ENCODE assay signal across 8 cellular contexts in the genomic region with DNA sequence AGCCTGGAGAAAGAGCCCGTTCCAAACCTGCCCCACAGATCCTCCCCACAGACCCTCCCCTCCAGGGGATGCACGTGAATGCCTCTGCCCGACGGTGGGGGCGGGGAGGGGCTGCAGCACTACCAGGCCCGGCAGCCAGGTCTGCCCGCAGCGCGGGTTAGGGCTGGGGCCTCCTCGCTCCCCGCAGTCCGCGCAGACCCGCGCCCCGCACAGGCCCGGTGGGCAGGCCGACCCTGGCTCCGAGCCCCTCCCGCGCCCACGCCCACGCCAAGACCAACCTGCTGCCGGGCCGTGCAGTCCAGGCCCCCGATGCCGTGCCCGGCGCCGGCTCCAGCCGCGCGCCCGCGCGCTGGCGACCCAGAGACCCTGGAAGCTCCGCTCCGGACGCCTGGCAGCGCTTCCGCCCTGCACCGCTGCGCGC. TPM values are rescaled to one million over a fixed set of nuclear protein-coding genes. Genes with fewer than 3 reads are reported as not detected.
A peak's percentile ranks its signal among the peaks of the same experiment; 100 is the strongest.
DNase-seq lines count a peak whose midpoint lies in the region; ATAC-seq and TF ChIP-seq lines count a peak whose summit lies in the region.

A gene with protein sequence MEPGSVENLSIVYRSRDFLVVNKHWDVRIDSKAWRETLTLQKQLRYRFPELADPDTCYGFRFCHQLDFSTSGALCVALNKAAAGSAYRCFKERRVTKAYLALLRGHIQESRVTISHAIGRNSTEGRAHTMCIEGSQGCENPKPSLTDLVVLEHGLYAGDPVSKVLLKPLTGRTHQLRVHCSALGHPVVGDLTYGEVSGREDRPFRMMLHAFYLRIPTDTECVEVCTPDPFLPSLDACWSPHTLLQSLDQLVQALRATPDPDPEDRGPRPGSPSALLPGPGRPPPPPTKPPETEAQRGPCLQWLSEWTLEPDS (minus strand): TSS at position 404 of the 421 bp plus-strand sequence. CDS start 644 bp downstream, outside the sequence.

- peaks cover 9% of the 10 kb centered on the region for H3K4me1 Mint-ChIP-seq in activated CD8-positive, alpha-beta T cell treated with anti-CD3 and anti-CD28 coated beads for 36 hours (ENCODE audit: low read depth)

- peaks cover 12% of the 10 kb centered on the region for H3K79me2 ChIP-seq in smooth muscle cell (ENCODE audit: low read depth)

- H3K27ac Mint-ChIP-seq in activated CD8-positive, alpha-beta T cell treated with anti-CD3 and anti-CD28 coated beads for 36 hours = peak within 1 kb of the TSS; percentile 78

- no peaks in the 10 kb centered on the region for H3K9me3 Mint-ChIP-seq in activated CD8-positive, alpha-beta T cell treated with anti-CD3 and anti-CD28 coated beads for 36 hours

- POLR2A ChIA-PET in activated CD8-positive, alpha-beta T cell treated with anti-CD3 and anti-CD28 coated beads for 36 hours (lab: Charles Lee) = interaction anchor here (1.0 kb wide), 1 partner anchor 87 kb away, joined by 3 read pairs; no protein-coding TSS in a partner anchor

- no peaks in the 10 kb centered on the region for H3K9me3 ChIP-seq in smooth muscle cell (replicated peaks; ENCODE audit: low read depth)

- H3K36me3 Mint-ChIP-seq in activated CD8-positive, alpha-beta T cell treated with anti-CD3 and anti-CD28 coated beads for 36 hours (ENCODE audit: low read depth) = peaks cover 19% of the 10 kb centered on the region

- peak within 1 kb of the TSS; percentile 85 for H3K9ac ChIP-seq in smooth muscle cell (ENCODE audit: low read depth)

- DNase-seq in activated CD8-positive, alpha-beta T cell treated with anti-CD3 and anti-CD28 coated beads for 36 hours = no peak
- DNase-seq in smooth muscle cell (lab: John Stamatoyannopoulos, UW; ENCODE audit: unreplicated experiment) = no peak
- DNase-seq in DMS79 (lab: John Stamatoyannopoulos, UW) = no peak
- DNase-seq in GF-D8 (lab: John Stamatoyannopoulos, UW) = no peak
- DNase-seq in cerebellar cortex (ENCODE audit: low spot score) = no peak

- 0% methylated on average over 7 of the region's 45 CpGs for WGBS in smooth muscle cell (ENCODE audit: low lambda C conversion rate)

- no peak for TF ChIP-seq CTCF in activated CD8-positive, alpha-beta T cell treated with anti-CD3 and anti-CD28 coated beads for 36 hours (IDR thresholded peaks at IDR 0.05)
- no peak for TF ChIP-seq CTCF in smooth muscle cell (IDR thresholded peaks at IDR 0.05; ENCODE audit: borderline replicate concordance, insufficient read depth, poor library complexity, severe bottlenecking)

- peak within 1 kb of the TSS; percentile 97 for H2AFZ ChIP-seq in smooth muscle cell (ENCODE audit: low read depth)

- H3K4me3 Mint-ChIP-seq in activated CD8-positive, alpha-beta T cell treated with anti-CD3 and anti-CD28 coated beads for 36 hours = peak within 1 kb of the TSS; percentile 87

- intact Hi-C loops in activated CD8-positive, alpha-beta T cell treated with anti-CD3 and anti-CD28 coated beads for 36 hours (cut with micrococcal nuclease) = no loop called here

- no peaks in the 10 kb centered on the region for H3K36me3 ChIP-seq in smooth muscle cell (ENCODE audit: low read depth)

- H4K20me1 ChIP-seq in smooth muscle cell (ENCODE audit: low read depth) = peaks cover 11% of the 10 kb centered on the region

- peak within 1 kb of the TSS; percentile 99 for H3K4me2 ChIP-seq in smooth muscle cell

- H3K4me3 ChIP-seq in iPS-11a (ENCODE audit: low read depth, low read length) = peak within 1 kb of the TSS; percentile 85
- H3K4me3 ChIP-seq in smooth muscle cell = peak within 1 kb of the TSS; percentile 95

- ATAC-seq in GM18907 (IDR thresholded peaks at IDR 0.05; ENCODE audit: unreplicated experiment) (peak; percentile 22), HG03066 (IDR thresholded peaks at IDR 0.05; ENCODE audit: low read depth, unreplicated experiment) (peak; percentile 30)
- ATAC-seq in activated CD8-positive, alpha-beta T cell treated with anti-CD3 and anti-CD28 coated beads for 36 hours = peak; percentile 6

- no peak within 1 kb of the TSS for H3K27ac ChIP-seq in smooth muscle cell (ENCODE audit: low read depth)

- no peaks in the 10 kb centered on the region for H3F3A ChIP-seq in smooth muscle cell (ENCODE audit: low read depth)

- H3K27me3 ChIP-seq in smooth muscle cell (ENCODE audit: low read depth) = no peaks in the 10 kb centered on the region

- CTCF ChIA-PET in activated CD8-positive, alpha-beta T cell treated with anti-CD3 and anti-CD28 coated beads for 36 hours (lab: Charles Lee) = interaction anchor here (1.3 to 7.7 kb wide), 3 partner anchors 48 to 75 kb away, joined by 5 to 149 read pairs (median 6); a partner anchor contains a TSS

- H3K27me3 Mint-ChIP-seq in activated CD8-positive, alpha-beta T cell treated with anti-CD3 and anti-CD28 coated beads for 36 hours = no peaks in the 10 kb centered on the region

- peaks cover 12% of the 10 kb centered on the region for H3K4me1 ChIP-seq in smooth muscle cell (ENCODE audit: low read depth)

RNA-seq across cellular contexts. Expression of the gene that starts here (rescaled TPM):
- 10 to 100 TPM; 17.1 to 18.1 TPM for total RNA-seq in activated CD8-positive, alpha-beta T cell treated with anti-CD3 and anti-CD28 coated beads for 36 hours
- 7.8 and 20.8 TPM in 2 replicates for total RNA-seq in smooth muscle cell
- 20.8 and 27.4 TPM in 2 replicates for polyA plus RNA-seq in smooth muscle cell
